In the genomic region with DNA sequence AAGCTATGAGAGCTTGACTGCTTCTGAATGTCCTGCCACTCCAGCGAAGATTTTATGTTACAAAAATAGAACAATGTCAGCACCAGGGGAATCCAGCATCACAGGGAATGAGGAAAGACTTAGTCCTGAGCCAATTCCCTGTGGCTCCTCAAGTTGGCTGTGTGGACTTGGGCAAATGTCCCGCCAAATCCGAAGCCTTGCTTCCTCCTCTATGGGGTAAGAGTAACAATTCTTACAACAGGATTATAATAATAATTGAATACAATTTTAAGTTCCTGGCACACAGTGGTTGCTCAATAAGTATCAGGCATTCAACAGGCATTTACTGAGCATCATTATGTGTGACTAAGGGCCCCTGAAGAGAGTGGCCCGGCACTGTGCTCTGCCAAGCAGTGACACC, we compare ENCODE assay signal across 27 cellular contexts. TPM values are rescaled to one million over a fixed set of nuclear protein-coding genes. Genes with fewer than 3 reads are reported as not detected.
A peak's percentile ranks its signal among the peaks of the same experiment; 100 is the strongest.
DNase-seq lines count a peak whose midpoint lies in the region; ATAC-seq and TF ChIP-seq lines count a peak whose summit lies in the region.
"Had no signal": no experiment of that assay in that cellular context is flagged by ENCODE, and none has a peak within 500 bp of the region (broad histone marks: within the 10 kb centered on the region; RNA-seq: fewer than 3 reads in every experiment).

No MANE protein-coding gene starts in this region.

- no peaks in the 10 kb centered on the region for H3K4me1 ChIP-seq in sigmoid colon
- H3K4me1 ChIP-seq: HAP-1, parathyroid adenoma, right lobe of liver, uterus had no signal

- no peak for TF ChIP-seq POLR2A in sigmoid colon (IDR thresholded peaks at IDR 0.05)

- no peak for ATAC-seq in HG03039 (IDR thresholded peaks at IDR 0.05; ENCODE audit: unreplicated experiment)
- ATAC-seq: activated CD4-positive, alpha-beta T cell treated with anti-CD3 and anti-CD28 coated beads for 36 hours; activated naive CD8-positive, alpha-beta T cell treated with anti-CD3 and anti-CD28 coated beads, Interleukin-2, amount 50 U/mL, for 24 hours; right lobe of liver had no signal

- H3K36me3 ChIP-seq in sigmoid colon: peaks cover 0 to 34% (median 0%) of the 10 kb centered on the region in 4 donors
- H3K36me3 ChIP-seq: BLaER1 treated with 17β-estradiol and CSF1 and Interleukin-3, amounts not matched to agents 10 nM and 100 nM; colonic mucosa; HAP-1; right lobe of liver; uterus had no signal

- TF ChIP-seq EP300 in sigmoid colon (IDR thresholded peaks at IDR 0.05): no peak

- DNase-seq in AG09309 (ENCODE audit: low read depth) (peak; percentile 51), astrocyte of the hippocampus (ENCODE audit: low read depth, low spot score) (peak; percentile 63), fibroblast of pulmonary artery (ENCODE audit: low read depth) (peak; percentile 41), sigmoid colon (peak; percentile 72), DMS79 (lab: John Stamatoyannopoulos, UW) (no peak), DMS114 treated with DMSO at 0.1 percent for 48 hours (lab: John Stamatoyannopoulos, UW; ENCODE audit: unreplicated experiment) (no peak), islet precursor cell (no peak)
- DNase-seq: activated CD4-positive, alpha-beta T cell treated with anti-CD3 and anti-CD28 coated beads for 36 hours; activated gamma-delta T cell treated with Interleukin-2 at 50 U/mL for 16 hours; activated naive CD8-positive, alpha-beta T cell treated with anti-CD3 and anti-CD28 coated beads, Interleukin-2, amount 50 U/mL, for 24 hours; activated T-cell treated with anti-CD3 and anti-CD28 coated beads, Interleukin-2, amount 50 U/mL, for 1 hour; colonic mucosa; effector memory CD4-positive, alpha-beta T cell; NCI-H1694; NCI-H524 treated with DMSO at 0.1 percent for 48 hours; Peyer's patch; right lobe of liver; T-helper 1 cell; uterus had no signal

- intact Hi-C loops in sigmoid colon (cut with DNase I): no loop called here

- H3K9me3 ChIP-seq in sigmoid colon: no peaks in the 10 kb centered on the region
- H3K9me3 ChIP-seq: BLaER1 treated with 17β-estradiol and CSF1 and Interleukin-3, amounts not matched to agents 10 nM and 100 nM; colonic mucosa; HAP-1; Peyer's patch; right lobe of liver; uterus had no signal

- no peak overlapping the region for H3K27ac ChIP-seq in sigmoid colon
- H3K27ac ChIP-seq: BLaER1 treated with 17β-estradiol and CSF1 and Interleukin-3, amounts not matched to agents 10 nM and 100 nM; colonic mucosa; parathyroid adenoma; Peyer's patch; right lobe of liver; uterus had no signal

- no peak overlapping the region for H3K4me3 ChIP-seq in AG09309 (ENCODE audit: control insufficient read depth, low read depth, low read length)
- no peak overlapping the region for H3K4me3 ChIP-seq in fibroblast of pulmonary artery (replicated peaks; ENCODE audit: low read depth, low read length)
- no peak overlapping the region for H3K4me3 ChIP-seq in sigmoid colon
- H3K4me3 ChIP-seq: BLaER1 treated with 17β-estradiol and CSF1 and Interleukin-3, amounts not matched to agents 10 nM and 100 nM; colonic mucosa; HAP-1; Peyer's patch; right lobe of liver; uterus had no signal

- TF ChIP-seq CTCF in AG09309 (IDR thresholded peaks at IDR 0.05; ENCODE audit: control insufficient read depth, insufficient read depth, low read depth, low read length, missing control alignments): no peak
- TF ChIP-seq CTCF in fibroblast of pulmonary artery (IDR thresholded peaks at IDR 0.05; ENCODE audit: low read length, missing control alignments): no peak
- no peak for TF ChIP-seq CTCF in sigmoid colon (IDR thresholded peaks at IDR 0.05)

- WGBS in sigmoid colon, 2 donors: 94 to 95% methylated on average over 4 of the region's 4 CpGs

- H3K27me3 ChIP-seq in sigmoid colon: no peaks in the 10 kb centered on the region
- H3K27me3 ChIP-seq: BLaER1 treated with 17β-estradiol and CSF1 and Interleukin-3, amounts not matched to agents 10 nM and 100 nM; colonic mucosa; Peyer's patch; right lobe of liver; uterus had no signal

RNA-seq across cellular contexts. Expression of a gene that starts 44.4 kb away (rescaled TPM):
- 1 to 10 TPM; 2.3 to 4.6 (median 2.7) TPM for total RNA-seq in sigmoid colon
- 10 to 100 TPM; 11.3 to 12.7 (median 11.4) TPM for polyA plus RNA-seq in sigmoid colon

RNA-seq across cellular contexts. Expression of a gene that starts 46.4 kb away (rescaled TPM):
- 10 to 100 TPM; 23.7 to 53.2 (median 42.3) TPM for total RNA-seq in sigmoid colon
- 10 to 100 TPM in 1 of 3 donors, 1 to 10 TPM in 2; 5.8 to 19.6 (median 7.8) TPM for polyA plus RNA-seq in sigmoid colon

RNA-seq across cellular contexts. Expression of a gene that starts 50.0 kb away (rescaled TPM):
- not detected for total RNA-seq in sigmoid colon
- polyA plus RNA-seq in sigmoid colon: under 1 TPM in 2 of 3 donors, not detected in 1; 0.23 to 0.63 TPM
- total RNA-seq: A673; activated CD4-positive, alpha-beta T cell treated with anti-CD3 and anti-CD28 coated beads for 36 hours; Daoy; SK-MEL-5 had no signal
- polyA plus RNA-seq: neural cell had no signal

Comparison
In these comparisons a context has a peak if more than half of its experiments do, and no peak if none do; other contexts are left out.
1. DNase-seq: peak in AG09309 (single experiment), astrocyte of the hippocampus (single experiment), fibroblast of pulmonary artery (single experiment) and sigmoid colon (single experiment); none in DMS79 (single experiment), DMS114 treated with DMSO at 0.1 percent for 48 hours (single experiment) and islet precursor cell (single experiment).